ENCODE assay signal across 1 cellular context in the genomic region with DNA sequence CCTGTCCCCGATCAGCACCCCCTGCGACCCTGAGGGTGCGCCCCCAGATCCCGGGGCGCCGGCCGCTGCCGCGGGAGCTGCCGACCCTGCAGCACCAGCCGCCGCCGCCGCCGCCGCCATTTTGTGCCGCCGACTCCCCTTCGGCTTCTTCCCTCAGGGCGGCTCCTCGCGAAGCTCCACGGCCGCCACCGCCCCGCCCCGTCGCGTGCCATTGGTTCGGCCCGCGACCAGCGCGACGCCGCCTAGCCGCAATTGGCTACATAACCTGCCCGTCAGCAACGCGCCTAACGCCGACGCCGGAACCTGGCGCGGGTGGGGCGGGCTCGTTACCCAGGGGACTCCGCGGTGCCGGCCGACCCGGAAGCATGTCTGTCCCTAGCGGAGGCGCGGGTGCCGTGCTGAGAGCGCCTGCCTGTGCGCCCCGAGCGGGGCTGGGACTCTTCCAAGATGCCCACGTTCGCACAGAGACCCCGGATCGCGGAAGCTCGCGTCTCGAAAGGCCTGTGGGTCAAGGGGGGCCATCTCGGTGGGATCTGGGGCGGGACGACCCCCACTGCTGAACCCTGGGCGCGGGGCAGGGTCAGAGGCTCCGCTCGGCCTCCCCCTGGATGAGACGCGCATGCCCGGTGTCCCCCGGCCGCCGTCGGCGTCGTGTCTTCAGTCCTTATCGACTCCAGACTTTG.
A peak's percentile ranks its signal among the peaks of the same experiment; 100 is the strongest.
TF ChIP-seq lines count a peak whose summit lies in the region.

TSS of gene CCNL2 (minus strand) at position 149 of the 683 bp plus-strand sequence. CDS start at position 120, 29 bp downstream.

TF ChIP-seq in K562, 482 proteins besides CTCF, POLR2A, EP300 and RAD21 (continued from another document and continues in another):
- TF ChIP-seq POU5F1 (IDR thresholded peaks at IDR 0.05; ENCODE audit: borderline replicate concordance, low read depth, low read length, partially characterized antibody) (no peak), TSC22D4 (tag; IDR thresholded peaks at IDR 0.05) (no peak), CREBBP (IDR thresholded peaks at IDR 0.05; ENCODE audit: low read depth, low read length) (no peak), DPF2 (IDR thresholded peaks at IDR 0.05) (no peak), TBL1XR1 (IDR thresholded peaks at IDR 0.05; ENCODE audit: low read length in 2 of 2) (peak; percentile 36 to 56; a peak in 2 of 4 replicates), MTA3 (IDR thresholded peaks at IDR 0.05; ENCODE audit: borderline replicate concordance) (peak; percentile 95; the same call in 1 of the 2 replicates), ZBTB43 (CRISPR knock-in tag; IDR thresholded peaks at IDR 0.05) (peak; percentile 58; the same call in 1 of the 2 replicates), ZNF174 (CRISPR knock-in tag; IDR thresholded peaks at IDR 0.05) (no peak), ZNF57 (CRISPR knock-in tag; IDR thresholded peaks at IDR 0.05) (no peak), RBBP5 (IDR thresholded peaks at IDR 0.05; ENCODE audit: borderline replicate concordance, insufficient read depth, low read length, poor library complexity, severe bottlenecking) (peak; percentile 85), BRD4 (IDR thresholded peaks at IDR 0.05) (peak; percentile 63; the same call in 1 of the 2 replicates), SMARCE1 (IDR thresholded peaks at IDR 0.05) (no peak), KDM2B (CRISPR knock-in tag; IDR thresholded peaks at IDR 0.05) (no peak), CREB1 (IDR thresholded peaks at IDR 0.05) (peak; percentile 96), CREB1 (CRISPR knock-in tag; IDR thresholded peaks at IDR 0.05) (peak; percentile 97), ZNF668 (CRISPR knock-in tag; IDR thresholded peaks at IDR 0.05) (no peak), THRA (IDR thresholded peaks at IDR 0.05) (no peak), HDGF (IDR thresholded peaks at IDR 0.05) (no peak), RNF2 (IDR thresholded peaks at IDR 0.05) (peak; percentile 69), L3MBTL2 (IDR thresholded peaks at IDR 0.05) (peak; percentile 85), NFE2L1 (tag; IDR thresholded peaks at IDR 0.05; ENCODE audit: borderline replicate concordance, low read depth) (no peak), ZNF24 (IDR thresholded peaks at IDR 0.05) (0 out of 2 replicates have a peak, but pooled peaks have one; percentile 9), NRF1 (conservative IDR thresholded peaks at IDR 0.05 in 1 of 2, IDR thresholded peaks at IDR 0.05 in 1 of 2) (peak; percentile 93 to 94), CBFA2T3 (IDR thresholded peaks at IDR 0.05) (0 out of 2 replicates have a peak, but pooled peaks have one; percentile 6), TCF7 (IDR thresholded peaks at IDR 0.05; ENCODE audit: borderline replicate concordance) (peak; percentile 61; the same call in 1 of the 2 replicates), PHB (CRISPR knock-in tag; IDR thresholded peaks at IDR 0.05) (no peak), XRCC3 (IDR thresholded peaks at IDR 0.05) (no peak), THRB (CRISPR knock-in tag; conservative IDR thresholded peaks at IDR 0.05) (no peak; the same call in 1 of the 2 replicates), ZNF280B (CRISPR knock-in tag; IDR thresholded peaks at IDR 0.05) (no peak), ZNF644 (tag; IDR thresholded peaks at IDR 0.05; ENCODE audit: low read depth) (no peak), ZNF175 (CRISPR knock-in tag; IDR thresholded peaks at IDR 0.05; ENCODE audit: low read depth) (no peak), CTCFL (IDR thresholded peaks at IDR 0.05; ENCODE audit: borderline replicate concordance, insufficient read depth, low read depth, low read length, poor library complexity, severe bottlenecking) (peak; percentile 99), ZNF785 (CRISPR knock-in tag; IDR thresholded peaks at IDR 0.05) (no peak), ZBTB1 (CRISPR knock-in tag; IDR thresholded peaks at IDR 0.05; ENCODE audit: borderline replicate concordance, low read depth) (peak; percentile 49; the same call in 1 of the 2 replicates), ZBTB2 (IDR thresholded peaks at IDR 0.05) (peak; percentile 72; the same call in 1 of the 2 replicates), NR2C1 (IDR thresholded peaks at IDR 0.05) (peak; percentile 91), NR2C1 (tag; IDR thresholded peaks at IDR 0.05) (peak; percentile 92), EP400 (IDR thresholded peaks at IDR 0.05) (peak; percentile 96), NEUROD1 (IDR thresholded peaks at IDR 0.05; ENCODE audit: borderline replicate concordance, low read depth, low read length, partially characterized antibody) (peak; percentile 98), TEAD4 (IDR thresholded peaks at IDR 0.05; ENCODE audit: low read length) (no peak), TEAD4 (CRISPR knock-in tag; IDR thresholded peaks at IDR 0.05; ENCODE audit: borderline replicate concordance) (no peak), NELFE (IDR thresholded peaks at IDR 0.05; ENCODE audit: insufficient read depth, insufficient read length) (no peak), E2F3 (CRISPR knock-in tag; IDR thresholded peaks at IDR 0.05) (peak; percentile 61; the same call in 1 of the 2 replicates)
- TF ChIP-seq, protein P1, sequence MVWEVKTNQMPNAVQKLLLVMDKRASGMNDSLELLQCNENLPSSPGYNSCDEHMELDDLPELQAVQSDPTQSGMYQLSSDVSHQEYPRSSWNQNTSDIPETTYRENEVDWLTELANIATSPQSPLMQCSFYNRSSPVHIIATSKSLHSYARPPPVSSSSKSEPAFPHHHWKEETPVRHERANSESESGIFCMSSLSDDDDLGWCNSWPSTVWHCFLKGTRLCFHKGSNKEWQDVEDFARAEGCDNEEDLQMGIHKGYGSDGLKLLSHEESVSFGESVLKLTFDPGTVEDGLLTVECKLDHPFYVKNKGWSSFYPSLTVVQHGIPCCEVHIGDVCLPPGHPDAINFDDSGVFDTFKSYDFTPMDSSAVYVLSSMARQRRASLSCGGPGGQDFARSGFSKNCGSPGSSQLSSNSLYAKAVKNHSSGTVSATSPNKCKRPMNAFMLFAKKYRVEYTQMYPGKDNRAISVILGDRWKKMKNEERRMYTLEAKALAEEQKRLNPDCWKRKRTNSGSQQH (CRISPR knock-in tag; IDR thresholded peaks at IDR 0.05), result no peak
- TF ChIP-seq, protein P2, sequence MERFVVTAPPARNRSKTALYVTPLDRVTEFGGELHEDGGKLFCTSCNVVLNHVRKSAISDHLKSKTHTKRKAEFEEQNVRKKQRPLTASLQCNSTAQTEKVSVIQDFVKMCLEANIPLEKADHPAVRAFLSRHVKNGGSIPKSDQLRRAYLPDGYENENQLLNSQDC (CRISPR knock-in tag; IDR thresholded peaks at IDR 0.05), result peak; percentile 31; the same call in 1 of the 2 replicates
- TF ChIP-seq, protein P3, sequence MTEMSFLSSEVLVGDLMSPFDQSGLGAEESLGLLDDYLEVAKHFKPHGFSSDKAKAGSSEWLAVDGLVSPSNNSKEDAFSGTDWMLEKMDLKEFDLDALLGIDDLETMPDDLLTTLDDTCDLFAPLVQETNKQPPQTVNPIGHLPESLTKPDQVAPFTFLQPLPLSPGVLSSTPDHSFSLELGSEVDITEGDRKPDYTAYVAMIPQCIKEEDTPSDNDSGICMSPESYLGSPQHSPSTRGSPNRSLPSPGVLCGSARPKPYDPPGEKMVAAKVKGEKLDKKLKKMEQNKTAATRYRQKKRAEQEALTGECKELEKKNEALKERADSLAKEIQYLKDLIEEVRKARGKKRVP (CRISPR knock-in tag; IDR thresholded peaks at IDR 0.05), result 0 out of 2 replicates have a peak, but pooled peaks have one; percentile 56
- TF ChIP-seq, protein P4, sequence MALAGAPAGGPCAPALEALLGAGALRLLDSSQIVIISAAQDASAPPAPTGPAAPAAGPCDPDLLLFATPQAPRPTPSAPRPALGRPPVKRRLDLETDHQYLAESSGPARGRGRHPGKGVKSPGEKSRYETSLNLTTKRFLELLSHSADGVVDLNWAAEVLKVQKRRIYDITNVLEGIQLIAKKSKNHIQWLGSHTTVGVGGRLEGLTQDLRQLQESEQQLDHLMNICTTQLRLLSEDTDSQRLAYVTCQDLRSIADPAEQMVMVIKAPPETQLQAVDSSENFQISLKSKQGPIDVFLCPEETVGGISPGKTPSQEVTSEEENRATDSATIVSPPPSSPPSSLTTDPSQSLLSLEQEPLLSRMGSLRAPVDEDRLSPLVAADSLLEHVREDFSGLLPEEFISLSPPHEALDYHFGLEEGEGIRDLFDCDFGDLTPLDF (CRISPR knock-in tag; IDR thresholded peaks at IDR 0.05), result peak; percentile 90
- TF ChIP-seq, protein P5, sequence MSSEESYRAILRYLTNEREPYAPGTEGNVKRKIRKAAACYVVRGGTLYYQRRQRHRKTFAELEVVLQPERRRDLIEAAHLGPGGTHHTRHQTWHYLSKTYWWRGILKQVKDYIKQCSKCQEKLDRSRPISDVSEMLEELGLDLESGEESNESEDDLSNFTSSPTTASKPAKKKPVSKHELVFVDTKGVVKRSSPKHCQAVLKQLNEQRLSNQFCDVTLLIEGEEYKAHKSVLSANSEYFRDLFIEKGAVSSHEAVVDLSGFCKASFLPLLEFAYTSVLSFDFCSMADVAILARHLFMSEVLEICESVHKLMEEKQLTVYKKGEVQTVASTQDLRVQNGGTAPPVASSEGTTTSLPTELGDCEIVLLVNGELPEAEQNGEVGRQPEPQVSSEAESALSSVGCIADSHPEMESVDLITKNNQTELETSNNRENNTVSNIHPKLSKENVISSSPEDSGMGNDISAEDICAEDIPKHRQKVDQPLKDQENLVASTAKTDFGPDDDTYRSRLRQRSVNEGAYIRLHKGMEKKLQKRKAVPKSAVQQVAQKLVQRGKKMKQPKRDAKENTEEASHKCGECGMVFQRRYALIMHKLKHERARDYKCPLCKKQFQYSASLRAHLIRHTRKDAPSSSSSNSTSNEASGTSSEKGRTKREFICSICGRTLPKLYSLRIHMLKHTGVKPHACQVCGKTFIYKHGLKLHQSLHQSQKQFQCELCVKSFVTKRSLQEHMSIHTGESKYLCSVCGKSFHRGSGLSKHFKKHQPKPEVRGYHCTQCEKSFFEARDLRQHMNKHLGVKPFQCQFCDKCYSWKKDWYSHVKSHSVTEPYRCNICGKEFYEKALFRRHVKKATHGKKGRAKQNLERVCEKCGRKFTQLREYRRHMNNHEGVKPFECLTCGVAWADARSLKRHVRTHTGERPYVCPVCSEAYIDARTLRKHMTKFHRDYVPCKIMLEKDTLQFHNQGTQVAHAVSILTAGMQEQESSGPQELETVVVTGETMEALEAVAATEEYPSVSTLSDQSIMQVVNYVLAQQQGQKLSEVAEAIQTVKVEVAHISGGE (CRISPR knock-in tag; IDR thresholded peaks at IDR 0.05), result peak in 1 of 3 experiments; percentile 87; a peak in 3 of 6 replicates
